Comparison of ENCODE assay signal across 1 cellular context in genomic region chrX:154444001-154444754, GRCh38.
TF ChIP-seq lines count a peak whose summit lies in the region.

Gene FAM50A, plus strand, starts transcription at chrX:154444141. Its CDS starts 95 bp downstream, at chrX:154444236.

TF ChIP-seq in K562, 482 proteins besides CTCF, POLR2A, EP300 and RAD21 (continued from another document and continues in another):
- TF ChIP-seq ZNF512 (tag; IDR thresholded peaks at IDR 0.05) = no peak
- TF ChIP-seq CHD4 (IDR thresholded peaks at IDR 0.05; ENCODE audit: insufficient read depth, insufficient replicate concordance, low read depth, low read length, poor library complexity, severe bottlenecking) = no peak
- no peak for TF ChIP-seq CBX3 (IDR thresholded peaks at IDR 0.05; ENCODE audit: borderline replicate concordance in 1 of 2, low read length in 2 of 2)
- no peak for TF ChIP-seq ARID1B (IDR thresholded peaks at IDR 0.05)
- TF ChIP-seq SIN3B (IDR thresholded peaks at IDR 0.05; ENCODE audit: low read depth) = peak; percentile 85; the same call in 1 of the 2 replicates
- TF ChIP-seq MCM5 (IDR thresholded peaks at IDR 0.05; ENCODE audit: low read depth) = no peak
- no peak for TF ChIP-seq ETV5 (CRISPR knock-in tag; IDR thresholded peaks at IDR 0.05; ENCODE audit: low read depth)
- TF ChIP-seq MAFG (tag; conservative IDR thresholded peaks at IDR 0.05) = no peak
- TF ChIP-seq BRF1 (IDR thresholded peaks at IDR 0.05; ENCODE audit: borderline replicate concordance, extremely low read depth, insufficient read length) = no peak
- 0 out of 2 replicates have a peak, but pooled peaks have one; percentile 16 for TF ChIP-seq ZNF511 (CRISPR knock-in tag; IDR thresholded peaks at IDR 0.05)
- TF ChIP-seq SPI1 (IDR thresholded peaks at IDR 0.05; ENCODE audit: borderline replicate concordance, low read depth, low read length) = no peak
- no peak for TF ChIP-seq ZBED1 (IDR thresholded peaks at IDR 0.05)
- TF ChIP-seq ZNF586 (CRISPR knock-in tag; conservative IDR thresholded peaks at IDR 0.05) = no peak
- TF ChIP-seq CCAR2 (IDR thresholded peaks at IDR 0.05; ENCODE audit: low read depth, low read length) = no peak
- TF ChIP-seq CCNT2 (IDR thresholded peaks at IDR 0.05; ENCODE audit: borderline replicate concordance, extremely low read depth, insufficient read length, low read depth, low read length) = peak; percentile 26
- 0 out of 4 replicates have a peak, but pooled peaks of 1 of the 2 experiments have one; percentile 16 for TF ChIP-seq MNT (conservative IDR thresholded peaks at IDR 0.05)
- no peak for TF ChIP-seq NUFIP1 (IDR thresholded peaks at IDR 0.05; ENCODE audit: partially characterized antibody)
- no peak for TF ChIP-seq NFIX (CRISPR knock-in tag; IDR thresholded peaks at IDR 0.05; ENCODE audit: low read depth)
- no peak for TF ChIP-seq ZNF830 (CRISPR knock-in tag; IDR thresholded peaks at IDR 0.05)
- TF ChIP-seq NFYB (IDR thresholded peaks at IDR 0.05; ENCODE audit: extremely low read depth, insufficient read length) = no peak
- no peak for TF ChIP-seq NR2C2 (CRISPR knock-in tag; IDR thresholded peaks at IDR 0.05)
- no peak for TF ChIP-seq NR2C2 (tag; IDR thresholded peaks at IDR 0.05)
- no peak for TF ChIP-seq PCBP1 (IDR thresholded peaks at IDR 0.05; ENCODE audit: low read depth, low read length, poor library complexity, severe bottlenecking)
- TF ChIP-seq JUNB (CRISPR knock-in tag; conservative IDR thresholded peaks at IDR 0.05) = no peak
- peak; percentile 87 to 90; a peak in 3 of 4 replicates for TF ChIP-seq NRF1 (conservative IDR thresholded peaks at IDR 0.05 in 1 of 2, IDR thresholded peaks at IDR 0.05 in 1 of 2)
- TF ChIP-seq FOS (IDR thresholded peaks at IDR 0.05; ENCODE audit: extremely low read depth, insufficient read length) = no peak
- TF ChIP-seq HNRNPL (IDR thresholded peaks at IDR 0.05; ENCODE audit: low read depth, low read length) = no peak
- no peak for TF ChIP-seq RHOXF2B (CRISPR knock-in tag; conservative IDR thresholded peaks at IDR 0.05)
- TF ChIP-seq HBP1 (CRISPR knock-in tag; IDR thresholded peaks at IDR 0.05) = no peak
- no peak for TF ChIP-seq ZMIZ1 (IDR thresholded peaks at IDR 0.05; ENCODE audit: low read depth in 2 of 2, low read length in 2 of 2)
- TF ChIP-seq ELF4 (CRISPR knock-in tag; IDR thresholded peaks at IDR 0.05) = no peak
- no peak for TF ChIP-seq HDAC1 (IDR thresholded peaks at IDR 0.05)
- no peak for TF ChIP-seq ZNF274 (IDR thresholded peaks at IDR 0.05; ENCODE audit: borderline replicate concordance, low read depth, low read length)
- TF ChIP-seq ZNF644 (tag; IDR thresholded peaks at IDR 0.05; ENCODE audit: low read depth) = no peak
- TF ChIP-seq TARDBP (IDR thresholded peaks at IDR 0.05) = no peak
- TF ChIP-seq ZFP30 (CRISPR knock-in tag; IDR thresholded peaks at IDR 0.05; ENCODE audit: borderline replicate concordance) = no peak
- no peak for TF ChIP-seq MCM7 (IDR thresholded peaks at IDR 0.05)
- no peak for TF ChIP-seq ZNF311 (CRISPR knock-in tag; IDR thresholded peaks at IDR 0.05)
- TF ChIP-seq E2F3 (CRISPR knock-in tag; IDR thresholded peaks at IDR 0.05) = no peak
- TF ChIP-seq RB1 (IDR thresholded peaks at IDR 0.05; ENCODE audit: low read depth) = peak; percentile 79; the same call in 1 of the 2 replicates
- no peak for TF ChIP-seq BCL6 (CRISPR knock-in tag; IDR thresholded peaks at IDR 0.05)
- peak; percentile 63 for TF ChIP-seq RBFOX2 (IDR thresholded peaks at IDR 0.05; ENCODE audit: low read depth, low read length)
- no peak for TF ChIP-seq ZNF77 (CRISPR knock-in tag; IDR thresholded peaks at IDR 0.05)
- no peak for TF ChIP-seq SMARCA5 (IDR thresholded peaks at IDR 0.05)
- peak; percentile 33 for TF ChIP-seq KDM5B (IDR thresholded peaks at IDR 0.05; ENCODE audit: insufficient replicate concordance, low read depth, low read length)
- TF ChIP-seq RBM17 (IDR thresholded peaks at IDR 0.05; ENCODE audit: borderline replicate concordance, low read depth, low read length) = no peak
- TF ChIP-seq U2AF1 (optimal IDR thresholded peaks at IDR 0.05; ENCODE audit: low read depth, low read length) = no peak
- no peak for TF ChIP-seq ARID3B (CRISPR knock-in tag; IDR thresholded peaks at IDR 0.05; ENCODE audit: borderline replicate concordance)
- no peak for TF ChIP-seq ZNF224 (CRISPR knock-in tag; IDR thresholded peaks at IDR 0.05)
- TF ChIP-seq ZNF639 (CRISPR knock-in tag; conservative IDR thresholded peaks at IDR 0.05 in 1 of 2, IDR thresholded peaks at IDR 0.05 in 1 of 2) = peak in 1 of 2 experiments; percentile 71; a peak in 2 of 4 replicates
- no peak for TF ChIP-seq TAF9B (IDR thresholded peaks at IDR 0.05; ENCODE audit: partially characterized antibody)
- TF ChIP-seq KDM4B (IDR thresholded peaks at IDR 0.05; ENCODE audit: borderline replicate concordance in 2 of 2, low read depth in 1 of 2) = no peak
- TF ChIP-seq CBX2 (IDR thresholded peaks at IDR 0.05; ENCODE audit: insufficient read depth, low read length, poor library complexity, severe bottlenecking) = no peak
- TF ChIP-seq ZNF280B (CRISPR knock-in tag; IDR thresholded peaks at IDR 0.05) = no peak
- TF ChIP-seq ZNF133 (CRISPR knock-in tag; IDR thresholded peaks at IDR 0.05) = no peak
- TF ChIP-seq FOXO4 (CRISPR knock-in tag; IDR thresholded peaks at IDR 0.05) = no peak
- no peak for TF ChIP-seq ZNF766 (CRISPR knock-in tag; conservative IDR thresholded peaks at IDR 0.05)
- TF ChIP-seq ZNF408 (CRISPR knock-in tag; IDR thresholded peaks at IDR 0.05; ENCODE audit: low read depth) = no peak
- no peak for TF ChIP-seq SMARCC2 (IDR thresholded peaks at IDR 0.05; ENCODE audit: low read depth)
- TF ChIP-seq ZNF347 (CRISPR knock-in tag; IDR thresholded peaks at IDR 0.05; ENCODE audit: low read depth) = no peak
